ENCODE assay signal across 31 cellular contexts in genomic region chr19:16155128-16155527, GRCh38. TPM values are rescaled to one million over a fixed set of nuclear protein-coding genes. Genes with fewer than 3 reads are reported as not detected.
DNase-seq lines count a peak whose midpoint lies in the region; ATAC-seq and TF ChIP-seq lines count a peak whose summit lies in the region.
"Had no signal": no experiment of that assay in that cellular context is flagged by ENCODE, and none has a peak within 500 bp of the region (broad histone marks: within the 10 kb centered on the region; RNA-seq: fewer than 3 reads in every experiment).

No MANE protein-coding gene starts in this region.

- H3K27me3 ChIP-seq in SU-DHL-6 (ENCODE audit: low read length) (no peaks in the 10 kb centered on the region), H9 (ENCODE audit: insufficient read depth, low read length) (no peaks in the 10 kb centered on the region)
- H3K27me3 ChIP-seq: esophagus squamous epithelium, testis had no signal

- no peak overlapping the region for H2BK5ac ChIP-seq in H9 (ENCODE audit: insufficient read length, low read length)

- no peak overlapping the region for H2AFZ ChIP-seq in SU-DHL-6 (ENCODE audit: low read depth, low read length, severe bottlenecking)
- no peak overlapping the region for H2AFZ ChIP-seq in H9 (ENCODE audit: low read length)
- H2AFZ ChIP-seq: GM23248 had no signal

- H3K27ac Mint-ChIP-seq in activated naive CD8-positive, alpha-beta T cell = peak overlapping the region; percentile 22
- no peak overlapping the region for H3K27ac Mint-ChIP-seq in activated naive CD8-positive, alpha-beta T cell treated with anti-CD3 and anti-CD28 coated beads for 36 hours
- H3K27ac Mint-ChIP-seq in effector memory CD8-positive, alpha-beta T cell = peak overlapping the region; percentile 75 to 86
- peak overlapping the region; percentile 92 for H3K27ac Mint-ChIP-seq in stimulated activated naive B cell treated with anti-CD40 and anti-IgM and Interleukin-4, amounts not matched to agents 10 μg/mL and 1 μg/mL and 100 μg/mL, for 72 hours
- H3K27ac Mint-ChIP-seq in H9 = no peak overlapping the region; a peak in 1 of 7 replicates
- H3K27ac Mint-ChIP-seq: activated T-cell treated with anti-CD3 and anti-CD28 coated beads, Interleukin-2, amount 50 U/mL, for 72 hours had no signal

- no peak overlapping the region for H3K9ac ChIP-seq in SU-DHL-6 (ENCODE audit: low read length)
- H3K9ac ChIP-seq in H9 (ENCODE audit: extremely low read depth, insufficient read length, low read length) = no peak overlapping the region
- H3K9ac ChIP-seq: GM23248 had no signal

- H3K56ac ChIP-seq in H9 (ENCODE audit: insufficient read length, low read depth, low read length) = no peak overlapping the region

- no CpG with 5 or more reads among the region's 1 CpG for WGBS in H9 (ENCODE audit: extremely low coverage, insufficient read length, low lambda C conversion rate)

- no peak for TF ChIP-seq CTCF in SU-DHL-6 (IDR thresholded peaks at IDR 0.05; ENCODE audit: insufficient read depth, low read length, poor library complexity, severe bottlenecking)
- no peak for TF ChIP-seq CTCF in H9 (conservative IDR thresholded peaks at IDR 0.05)

- H3K9me3 ChIP-seq in SU-DHL-6 (ENCODE audit: insufficient read depth, low read length) (no peaks in the 10 kb centered on the region), H9 (ENCODE audit: control insufficient read depth, low read depth, low read length) (no peaks in the 10 kb centered on the region)
- H3K9me3 ChIP-seq: esophagus squamous epithelium, psoas muscle, testis had no signal

- H3K27ac ChIP-seq in SU-DHL-6 (ENCODE audit: low read depth, low read length) = peak overlapping the region; percentile 79
- H3K27ac ChIP-seq in H9 (ENCODE audit: insufficient read length, low read depth, low read length) = no peak overlapping the region
- H3K27ac ChIP-seq: esophagus squamous epithelium, GM23248, psoas muscle, testis had no signal

- H4K20me1 ChIP-seq in SU-DHL-6 (ENCODE audit: low read depth, low read length) (no peaks in the 10 kb centered on the region), H9 (ENCODE audit: control insufficient read depth, insufficient read depth, insufficient read length) (no peaks in the 10 kb centered on the region)

- H3K18ac ChIP-seq in H9 (ENCODE audit: insufficient read length, low read depth, low read length) = no peak overlapping the region

- no peak overlapping the region for H3T11ph ChIP-seq in H9 (ENCODE audit: low read length)

- no peak overlapping the region for H3K14ac ChIP-seq in H9 (ENCODE audit: insufficient read depth, low read length)

- no peaks in the 10 kb centered on the region for H3K27me3 Mint-ChIP-seq in activated naive CD8-positive, alpha-beta T cell
- H3K27me3 Mint-ChIP-seq in activated naive CD8-positive, alpha-beta T cell treated with anti-CD3 and anti-CD28 coated beads for 36 hours = no peaks in the 10 kb centered on the region
- no peaks in the 10 kb centered on the region for H3K27me3 Mint-ChIP-seq in effector memory CD8-positive, alpha-beta T cell
- no peaks in the 10 kb centered on the region for H3K27me3 Mint-ChIP-seq in stimulated activated naive B cell treated with anti-CD40 and anti-IgM and Interleukin-4, amounts not matched to agents 10 μg/mL and 1 μg/mL and 100 μg/mL, for 72 hours
- H3K27me3 Mint-ChIP-seq in H9 (ENCODE audit: low read depth) = peaks cover 1% of the 10 kb centered on the region; the same call in 1 of the 2 replicates

- no peak overlapping the region for H4K5ac ChIP-seq in H9 (ENCODE audit: insufficient read length, low read depth, low read length)

- H3K23ac ChIP-seq in H9 (ENCODE audit: insufficient read length, low read depth, low read length) = no peak overlapping the region

- H2BK12ac ChIP-seq in H9 (ENCODE audit: insufficient read length, low read depth, low read length) = no peak overlapping the region

- H4K8ac ChIP-seq in H9 (replicated peaks; ENCODE audit: insufficient read length, low read depth, low read length) = no peak overlapping the region

- no peak overlapping the region for H4K91ac ChIP-seq in H9 (ENCODE audit: insufficient read length, low read depth, low read length)

- no peak for DNase-seq in activated naive CD8-positive, alpha-beta T cell treated with anti-CD3 and anti-CD28 coated beads for 36 hours
- DNase-seq in effector memory CD8-positive, alpha-beta T cell = no peak
- DNase-seq in stimulated activated naive B cell treated with anti-CD40 and anti-IgM and Interleukin-4, amounts not matched to agents 10 μg/mL and 1 μg/mL and 100 μg/mL, for 72 hours = no peak
- DNase-seq in H9 (no peak), retina (no peak)
- DNase-seq: activated CD4-positive, CD25-positive, alpha-beta regulatory T cell treated with anti-CD3 and anti-CD28 coated beads, Interleukin-2, amount 50 U/mL, for 72 hours; activated T-cell treated with anti-CD3 and anti-CD28 coated beads, Interleukin-2, amount 50 U/mL, for 72 hours; C1 segment of cervical spinal cord; caudate nucleus; DMS79 treated with DMSO at 0.1 percent for 48 hours; esophagus squamous epithelium; foreskin melanocyte; GM23248; Kasumi-1; left colon; MV-4-11; NCI-H1694 treated with DMSO at 0.1 percent for 48 hours; NCI-H524; NK-92 treated with Interleukin-12 subunit alpha and Interleukin-12 subunit beta, amount 100 ng/mL, for 24 hours; nucleus accumbens; psoas muscle; SHP77; stimulated activated CD4-positive, alpha-beta T cell treated with anti-CD3 and anti-CD28 coated beads, Interleukin-4, amount 100 ng/mL, for 4 hours; stimulated activated naive CD4-positive, alpha-beta T cell treated with Interleukin-2 at 50 U/mL for 16 hours; SW 1271; testis had no signal

- no peaks in the 10 kb centered on the region for H3K23me2 ChIP-seq in H9 (ENCODE audit: insufficient read length, low read depth, low read length, poor library complexity, severe bottlenecking)

- H2AK5ac ChIP-seq in H9 (ENCODE audit: insufficient read length, low read length) = no peak overlapping the region

- no peak overlapping the region for H3K4me3 ChIP-seq in SU-DHL-6 (ENCODE audit: insufficient read depth, low read length, poor library complexity, severe bottlenecking)
- H3K4me3 ChIP-seq: esophagus squamous epithelium, GM23248, psoas muscle, testis had no signal

- H3F3A ChIP-seq in SU-DHL-6 (ENCODE audit: insufficient read depth) = peaks cover 31% of the 10 kb centered on the region

- H3K79me1 ChIP-seq in H9 (ENCODE audit: insufficient read depth, low read depth, low read length, poor library complexity, severe bottlenecking) = no peaks in the 10 kb centered on the region

- H3K36me3 Mint-ChIP-seq in activated naive CD8-positive, alpha-beta T cell = peaks cover 7% of the 10 kb centered on the region
- H3K36me3 Mint-ChIP-seq in activated naive CD8-positive, alpha-beta T cell treated with anti-CD3 and anti-CD28 coated beads for 36 hours = peaks cover 31% of the 10 kb centered on the region
- H3K36me3 Mint-ChIP-seq in effector memory CD8-positive, alpha-beta T cell (ENCODE audit: insufficient read depth) = peaks cover 71% of the 10 kb centered on the region
- H3K36me3 Mint-ChIP-seq in stimulated activated naive B cell treated with anti-CD40 and anti-IgM and Interleukin-4, amounts not matched to agents 10 μg/mL and 1 μg/mL and 100 μg/mL, for 72 hours = peaks cover 65 to 84% of the 10 kb centered on the region in 2 donors
- peaks cover 0 to 2% (median 0%) of the 10 kb centered on the region in 3 experiments; a peak in 1 of 7 replicates for H3K36me3 Mint-ChIP-seq in H9 (ENCODE audit: insufficient read depth in 1 of 3, low read depth in 3 of 3)

- H3K4me3 Mint-ChIP-seq in activated naive CD8-positive, alpha-beta T cell = no peak overlapping the region
- no peak overlapping the region for H3K4me3 Mint-ChIP-seq in activated naive CD8-positive, alpha-beta T cell treated with anti-CD3 and anti-CD28 coated beads for 36 hours
- H3K4me3 Mint-ChIP-seq in effector memory CD8-positive, alpha-beta T cell = no peak overlapping the region
- peak overlapping the region in 1 of 2 donors; percentile 12 for H3K4me3 Mint-ChIP-seq in stimulated activated naive B cell treated with anti-CD40 and anti-IgM and Interleukin-4, amounts not matched to agents 10 μg/mL and 1 μg/mL and 100 μg/mL, for 72 hours
- no peak overlapping the region for H3K4me3 Mint-ChIP-seq in H9
- H3K4me3 Mint-ChIP-seq: activated T-cell treated with anti-CD3 and anti-CD28 coated beads, Interleukin-2, amount 50 U/mL, for 72 hours had no signal

- no peaks in the 10 kb centered on the region for H3K4me1 ChIP-seq in H9 (ENCODE audit: insufficient read depth, low read length)
- H3K4me1 ChIP-seq: esophagus squamous epithelium, psoas muscle, testis had no signal

- no peak overlapping the region for H3K4ac ChIP-seq in H9 (ENCODE audit: low read depth, low read length)

- H2BK20ac ChIP-seq in H9 (ENCODE audit: low read depth, low read length, poor library complexity, severe bottlenecking) = no peak overlapping the region

- H3K4me1 Mint-ChIP-seq in activated naive CD8-positive, alpha-beta T cell (ENCODE audit: low read depth) = no peaks in the 10 kb centered on the region
- peaks cover 8% of the 10 kb centered on the region for H3K4me1 Mint-ChIP-seq in activated naive CD8-positive, alpha-beta T cell treated with anti-CD3 and anti-CD28 coated beads for 36 hours
- H3K4me1 Mint-ChIP-seq in effector memory CD8-positive, alpha-beta T cell (ENCODE audit: low read depth in 2 of 2) = peaks cover 9% of the 10 kb centered on the region in 2 donors
- peaks cover 41 to 70% of the 10 kb centered on the region in 2 donors for H3K4me1 Mint-ChIP-seq in stimulated activated naive B cell treated with anti-CD40 and anti-IgM and Interleukin-4, amounts not matched to agents 10 μg/mL and 1 μg/mL and 100 μg/mL, for 72 hours
- no peaks in the 10 kb centered on the region for H3K4me1 Mint-ChIP-seq in H9

- no peak for ATAC-seq in effector memory CD8-positive, alpha-beta T cell (replicated peaks)
- no peak for ATAC-seq in stimulated activated naive B cell treated with anti-CD40 and anti-IgM and Interleukin-4, amounts not matched to agents 10 μg/mL and 1 μg/mL and 100 μg/mL, for 72 hours (replicated peaks)
- no peak for ATAC-seq in HG02973 (IDR thresholded peaks at IDR 0.05; ENCODE audit: unreplicated experiment)
- ATAC-seq: activated T-cell treated with anti-CD3 and anti-CD28 coated beads, Interleukin-2, amount 50 U/mL, for 72 hours; left colon; Panc1; psoas muscle had no signal

- H3K4me2 ChIP-seq in SU-DHL-6 (ENCODE audit: low read depth, low read length, poor library complexity, severe bottlenecking) = peak overlapping the region; percentile 15
- no peak overlapping the region for H3K4me2 ChIP-seq in H9 (ENCODE audit: insufficient read depth, insufficient read length, low read length)

- no peaks in the 10 kb centered on the region for H3K9me2 ChIP-seq in SU-DHL-6 (replicated peaks; ENCODE audit: insufficient read depth, low read length)

- no peak overlapping the region for H2BK15ac ChIP-seq in H9 (ENCODE audit: low read depth, low read length)

- H2BK120ac ChIP-seq in H9 (ENCODE audit: low read depth, low read length, poor library complexity, severe bottlenecking) = no peak overlapping the region

- H3K9me3 Mint-ChIP-seq in activated naive CD8-positive, alpha-beta T cell (ENCODE audit: low read depth) = no peaks in the 10 kb centered on the region
- no peaks in the 10 kb centered on the region for H3K9me3 Mint-ChIP-seq in activated naive CD8-positive, alpha-beta T cell treated with anti-CD3 and anti-CD28 coated beads for 36 hours
- no peaks in the 10 kb centered on the region for H3K9me3 Mint-ChIP-seq in effector memory CD8-positive, alpha-beta T cell
- no peaks in the 10 kb centered on the region for H3K9me3 Mint-ChIP-seq in stimulated activated naive B cell treated with anti-CD40 and anti-IgM and Interleukin-4, amounts not matched to agents 10 μg/mL and 1 μg/mL and 100 μg/mL, for 72 hours
- H3K9me3 Mint-ChIP-seq in H9 = no peaks in the 10 kb centered on the region; a peak in 1 of 5 replicates
- H3K9me3 Mint-ChIP-seq: activated T-cell treated with anti-CD3 and anti-CD28 coated beads, Interleukin-2, amount 50 U/mL, for 72 hours had no signal

- peaks cover 32% of the 10 kb centered on the region for H3K36me3 ChIP-seq in SU-DHL-6 (ENCODE audit: low read length)
- H3K36me3 ChIP-seq: esophagus squamous epithelium had no signal

- no peaks in the 10 kb centered on the region for H3K79me2 ChIP-seq in SU-DHL-6 (ENCODE audit: insufficient read depth, low read length)
- no peaks in the 10 kb centered on the region for H3K79me2 ChIP-seq in H9 (ENCODE audit: insufficient read depth, low read length)

RNA-seq across cellular contexts. Expression of gene HSH2D, which starts 11.6 kb away (rescaled TPM):
- 10 to 100 TPM; 29.6 to 29.8 TPM for total RNA-seq in activated naive CD8-positive, alpha-beta T cell treated with anti-CD3 and anti-CD28 coated beads for 36 hours
- total RNA-seq in H9 (2021) = 1.8 and 2.3 TPM in 2 replicates
- total RNA-seq: GM23248 had no signal

RNA-seq across cellular contexts. Expression of gene CIB3, which starts 18.2 kb away (rescaled TPM):
- total RNA-seq in activated naive CD8-positive, alpha-beta T cell treated with anti-CD3 and anti-CD28 coated beads for 36 hours = not detected
- total RNA-seq in H9 (2021) = not detected in 2 replicates
- total RNA-seq: activated T-cell treated with anti-CD3 and anti-CD28 coated beads, Interleukin-2, amount 50 U/mL, for 72 hours; esophagus squamous epithelium; GM23248; left colon; psoas muscle; testis; urinary bladder had no signal

RNA-seq across cellular contexts. Expression of gene FAM32A, which starts 30.1 kb away (rescaled TPM):
- 10 to 100 TPM; 65.0 to 66.3 TPM for total RNA-seq in activated naive CD8-positive, alpha-beta T cell treated with anti-CD3 and anti-CD28 coated beads for 36 hours
- 90.4 and 91.9 TPM in 2 replicates for total RNA-seq in H9 (2021)

RNA-seq across cellular contexts. Expression of gene AP1M1, which starts 42.6 kb away (rescaled TPM):
- 10 to 100 TPM; 90.7 to 97.2 TPM for total RNA-seq in activated naive CD8-positive, alpha-beta T cell treated with anti-CD3 and anti-CD28 coated beads for 36 hours
- 30.3 and 37.6 TPM in 2 replicates for total RNA-seq in H9 (2021)

RNA-seq across cellular contexts. Expression of gene RAB8A, which starts 43.4 kb away (rescaled TPM):
- total RNA-seq in activated naive CD8-positive, alpha-beta T cell treated with anti-CD3 and anti-CD28 coated beads for 36 hours = 100 to 1,000 TPM; 168 to 169 TPM
- total RNA-seq in H9 (2021) = 93.8 and 103 TPM in 2 replicates

Comparison
In these comparisons a context has a peak if more than half of its experiments do, and no peak if none do; other contexts are left out.
1. H3K27ac Mint-ChIP-seq: peak in activated naive CD8-positive, alpha-beta T cell (single experiment), effector memory CD8-positive, alpha-beta T cell (2 of 2) and stimulated activated naive B cell treated with anti-CD40 and anti-IgM and Interleukin-4, amounts not matched to agents 10 μg/mL and 1 μg/mL and 100 μg/mL, for 72 hours (single experiment); none in activated naive CD8-positive, alpha-beta T cell treated with anti-CD3 and anti-CD28 coated beads for 36 hours (single experiment) and H9 (0 of 3).